ENCODE assay signal across 24 cellular contexts in genomic region chr12:45247589-45247988, GRCh38. TPM values are rescaled to one million over a fixed set of nuclear protein-coding genes. Genes with fewer than 3 reads are reported as not detected.
A peak's percentile ranks its signal among the peaks of the same experiment; 100 is the strongest.
DNase-seq lines count a peak whose midpoint lies in the region; ATAC-seq, FAIRE-seq and TF ChIP-seq lines count a peak whose summit lies in the region.
"Had no signal": no experiment of that assay in that cellular context is flagged by ENCODE, and none has a peak within 500 bp of the region (broad histone marks: within the 10 kb centered on the region; RNA-seq: fewer than 3 reads in every experiment).

No MANE protein-coding gene starts in this region.

- FAIRE-seq in H54 (lab: Jason Lieb, UNC): peak; percentile 52
- FAIRE-seq: A549, D721Med, GM12878, GM19239 had no signal

- ATAC-seq in HG02678 (IDR thresholded peaks at IDR 0.05; ENCODE audit: unreplicated experiment): no peak
- no peak for ATAC-seq in HG02798 (IDR thresholded peaks at IDR 0.05; ENCODE audit: poor library complexity, unreplicated experiment)
- ATAC-seq: A549, GM12878 had no signal

- H3K4me2 ChIP-seq in mesenchymal stem cell (ENCODE audit: low read length, poor library complexity, severe bottlenecking): no peak overlapping the region
- H3K4me2 ChIP-seq: A549; BLaER1 treated with 17β-estradiol and CSF1 and Interleukin-3, amounts not matched to agents 10 nM and 100 nM had no signal

- H3K4me1 ChIP-seq in mesenchymal stem cell (ENCODE audit: control insufficient read depth, insufficient read depth, low read depth, low read length): peaks cover 2% of the 10 kb centered on the region
- H3K4me1 ChIP-seq: A549, BE2C, HAP-1 had no signal

- no peak overlapping the region for H2BK5ac ChIP-seq in mesenchymal stem cell (ENCODE audit: low read depth, low read length, poor library complexity, severe bottlenecking)

- no peak overlapping the region for H3K14ac ChIP-seq in mesenchymal stem cell (ENCODE audit: low read length in 2 of 2)

- no peak overlapping the region for H3K18ac ChIP-seq in mesenchymal stem cell (ENCODE audit: low read depth in 1 of 2, low read length in 2 of 2)

- no peak overlapping the region for H3K9ac ChIP-seq in mesenchymal stem cell (ENCODE audit: low read length)
- H3K9ac ChIP-seq: BLaER1 treated with 17β-estradiol and CSF1 and Interleukin-3, amounts not matched to agents 10 nM and 100 nM; GM23248 had no signal

- no peak overlapping the region for H2BK12ac ChIP-seq in mesenchymal stem cell (ENCODE audit: low read length in 2 of 2)

- no peak overlapping the region for H4K91ac ChIP-seq in mesenchymal stem cell (ENCODE audit: low read length)

- no peak overlapping the region for H3K4me3 ChIP-seq in mesenchymal stem cell (ENCODE audit: insufficient read depth in 1 of 2, low read depth in 1 of 2, low read length in 2 of 2)
- H3K4me3 ChIP-seq: A549; BLaER1 treated with 17β-estradiol and CSF1 and Interleukin-3, amounts not matched to agents 10 nM and 100 nM; GM12878; GM23248; HAP-1 had no signal

- H4K8ac ChIP-seq in mesenchymal stem cell (ENCODE audit: low read length): peak overlapping the region; percentile 30

- no peak overlapping the region for H2BK120ac ChIP-seq in mesenchymal stem cell (ENCODE audit: low read depth, low read length)

- H2BK15ac ChIP-seq in mesenchymal stem cell (ENCODE audit: low read depth, poor library complexity, severe bottlenecking): no peak overlapping the region

- no peak overlapping the region for H3K27ac ChIP-seq in mesenchymal stem cell (ENCODE audit: low read length, poor library complexity, severe bottlenecking)
- H3K27ac ChIP-seq: A549; BLaER1 treated with 17β-estradiol and CSF1 and Interleukin-3, amounts not matched to agents 10 nM and 100 nM; GM23248 had no signal

- no peaks in the 10 kb centered on the region for H3K9me3 ChIP-seq in mesenchymal stem cell (ENCODE audit: control insufficient read depth, low read length)
- H3K9me3 ChIP-seq: A549, BE2C, HAP-1 had no signal

- H3K4ac ChIP-seq in mesenchymal stem cell (ENCODE audit: low read depth in 1 of 2, low read length in 2 of 2): no peak overlapping the region

- H3K79me1 ChIP-seq in mesenchymal stem cell (replicated peaks; ENCODE audit: low read length, poor library complexity, severe bottlenecking): peaks cover 34% of the 10 kb centered on the region

- H3K36me3 ChIP-seq in mesenchymal stem cell (ENCODE audit: control insufficient read depth in 1 of 2, insufficient read depth in 2 of 2, low read depth in 1 of 2, low read length in 2 of 2): no peaks in the 10 kb centered on the region
- H3K36me3 ChIP-seq: BE2C, HAP-1 had no signal

- H3K23ac ChIP-seq in mesenchymal stem cell (ENCODE audit: low read length in 2 of 2): no peak overlapping the region

- no peak for TF ChIP-seq POLR2A in H54 (IDR thresholded peaks at IDR 0.05; ENCODE audit: low read depth, low read length)

- H3K27me3 ChIP-seq in mesenchymal stem cell (ENCODE audit: control insufficient read depth in 1 of 2, insufficient read depth in 1 of 2, low read length in 2 of 2): no peaks in the 10 kb centered on the region
- H3K27me3 ChIP-seq: BE2C; BLaER1 treated with 17β-estradiol and CSF1 and Interleukin-3, amounts not matched to agents 10 nM and 100 nM had no signal

- H2AFZ ChIP-seq in mesenchymal stem cell (ENCODE audit: low read depth, low read length): no peak overlapping the region
- H2AFZ ChIP-seq: GM23248 had no signal

- no peak overlapping the region for H2AK5ac ChIP-seq in mesenchymal stem cell (ENCODE audit: low read length, severe bottlenecking)

- DNase-seq in H54 (ENCODE audit: insufficient read length, low spot score): no peak
- DNase-seq in amniotic epithelial cell (ENCODE audit: low read depth): peak; percentile 22
- no peak for DNase-seq in mesenchymal stem cell
- no peak for DNase-seq in HK-2 (ENCODE audit: unreplicated experiment)
- DNase-seq: 8988T; ACHN; AML-193; BE2C; CD4-positive, alpha-beta T cell; CD8-positive, alpha-beta memory T cell; DMS 273 treated with DMSO at 0.1 percent for 48 hours; DMS79; EL; GDM1; GM23248; HFFc6 had no signal

RNA-seq across cellular contexts. Expression of gene ANO6, which starts 31.7 kb away (rescaled TPM):
- 51.1 TPM for polyA plus RNA-seq in mesenchymal stem cell (2013, experiment 1 of 2)
- 50.0 TPM for polyA plus RNA-seq in mesenchymal stem cell (2013, experiment 2 of 2)
